Comparison of ENCODE assay signal across 13 cellular contexts in the genomic region with DNA sequence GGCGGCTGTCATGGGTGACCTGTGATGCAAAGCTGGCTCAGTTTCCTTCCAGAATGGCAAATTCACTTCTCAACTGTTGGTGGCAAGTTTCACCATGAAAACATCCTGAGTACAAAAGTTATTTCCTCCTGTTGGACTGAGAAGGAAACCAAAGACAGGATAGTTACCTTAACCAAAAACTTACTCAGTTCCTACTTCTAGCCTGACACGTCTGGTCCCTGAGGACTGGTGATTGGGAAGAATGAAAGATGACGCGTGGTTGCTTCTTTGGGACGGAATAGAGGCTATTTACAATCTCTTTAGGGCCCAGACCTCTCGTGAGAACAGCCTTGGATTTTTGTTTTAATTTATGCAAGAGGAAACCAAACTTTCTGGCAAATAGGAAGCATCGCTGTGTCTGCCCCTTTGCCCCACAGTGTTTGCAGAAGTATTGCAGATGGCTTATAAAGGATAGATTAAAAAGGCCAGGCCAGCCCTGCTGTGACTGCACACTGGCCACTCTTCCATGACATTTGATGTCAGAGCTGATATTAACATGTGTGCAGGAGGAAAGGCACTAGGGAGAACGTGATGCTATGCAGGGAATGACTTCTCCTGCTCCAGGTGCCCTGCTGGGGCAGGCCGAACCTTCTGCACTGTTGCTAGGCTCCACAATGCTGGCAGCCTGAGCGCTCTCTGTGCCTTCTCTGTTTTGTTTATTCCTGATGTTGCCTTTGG. TPM values are rescaled to one million over a fixed set of nuclear protein-coding genes. Genes with fewer than 3 reads are reported as not detected.
DNase-seq lines count a peak whose midpoint lies in the region; ATAC-seq and TF ChIP-seq lines count a peak whose summit lies in the region.
"Had no signal": no experiment of that assay in that cellular context is flagged by ENCODE, and none has a peak within 500 bp of the region (broad histone marks: within the 10 kb centered on the region; RNA-seq: fewer than 3 reads in every experiment).

No MANE protein-coding gene starts in this region.

- TF ChIP-seq POLR2A in uterus (IDR thresholded peaks at IDR 0.05), result no peak

- H3K4me3 ChIP-seq in lower lobe of right lung, result no peak overlapping the region
- H3K4me3 ChIP-seq in uterus, result no peak overlapping the region
- H3K4me3 ChIP-seq: SJSA1 had no signal

- H3K27ac Mint-ChIP-seq in CD14-positive monocyte, result peak overlapping the region; percentile 28 to 78 (median 57)
- H3K27ac Mint-ChIP-seq in HFFc6, result peak overlapping the region; percentile 19; the same call in 1 of the 2 replicates
- peak overlapping the region; percentile 8 for H3K27ac Mint-ChIP-seq in activated CD8-positive, alpha-beta T cell treated with anti-CD3 and anti-CD28 coated beads, Interleukin-2, amount 10 ng/mL, durations not matched to agents 7 days and 5 days

- H3K27me3 Mint-ChIP-seq in CD14-positive monocyte (ENCODE audit: low read depth in 3 of 3) (no peaks in the 10 kb centered on the region), HFFc6 (ENCODE audit: insufficient read depth) (no peaks in the 10 kb centered on the region)
- no peaks in the 10 kb centered on the region for H3K27me3 Mint-ChIP-seq in activated CD8-positive, alpha-beta T cell treated with anti-CD3 and anti-CD28 coated beads, Interleukin-2, amount 10 ng/mL, durations not matched to agents 7 days and 5 days (ENCODE audit: low read depth)

- POLR2A ChIA-PET in activated CD8-positive, alpha-beta T cell treated with anti-CD3 and anti-CD28 coated beads, Interleukin-2, amount 10 ng/mL, durations not matched to agents 7 days and 5 days (lab: Charles Lee), result interaction anchor here (4.1 kb wide), 1 partner anchor 8 kb away, joined by 14 read pairs; the partner anchor contains the start of genes NCAPD3 and VPS26B

- no peak overlapping the region for H3K4me3 Mint-ChIP-seq in CD14-positive monocyte
- H3K4me3 Mint-ChIP-seq in HFFc6, result no peak overlapping the region
- H3K4me3 Mint-ChIP-seq in activated CD8-positive, alpha-beta T cell treated with anti-CD3 and anti-CD28 coated beads, Interleukin-2, amount 10 ng/mL, durations not matched to agents 7 days and 5 days, result no peak overlapping the region

- peaks cover 45% of the 10 kb centered on the region for H3K4me1 Mint-ChIP-seq in CD14-positive monocyte
- peaks cover 50% of the 10 kb centered on the region for H3K4me1 Mint-ChIP-seq in HFFc6 (ENCODE audit: low read depth)
- H3K4me1 Mint-ChIP-seq in activated CD8-positive, alpha-beta T cell treated with anti-CD3 and anti-CD28 coated beads, Interleukin-2, amount 10 ng/mL, durations not matched to agents 7 days and 5 days (ENCODE audit: low read depth), result peaks cover 60% of the 10 kb centered on the region

- peaks cover 31% of the 10 kb centered on the region for H3K36me3 ChIP-seq in lower lobe of right lung
- no peaks in the 10 kb centered on the region for H3K36me3 ChIP-seq in uterus
- H3K36me3 ChIP-seq: SJSA1 had no signal

- no peak for ATAC-seq in activated CD8-positive, alpha-beta T cell treated with anti-CD3 and anti-CD28 coated beads, Interleukin-2, amount 10 ng/mL, durations not matched to agents 7 days and 5 days
- ATAC-seq in lower lobe of right lung (peak; percentile 42 to 54), HG03521 (IDR thresholded peaks at IDR 0.05; ENCODE audit: unreplicated experiment) (no peak)

- TF ChIP-seq CTCF in CD14-positive monocyte (IDR thresholded peaks at IDR 0.05) (no peak), HFFc6 (IDR thresholded peaks at IDR 0.05) (no peak), lower lobe of right lung (IDR thresholded peaks at IDR 0.05) (no peak), uterus (IDR thresholded peaks at IDR 0.05) (no peak)

- H3K27me3 ChIP-seq in lower lobe of right lung (ENCODE audit: low read depth), result no peaks in the 10 kb centered on the region
- H3K27me3 ChIP-seq in uterus, result no peaks in the 10 kb centered on the region
- H3K27me3 ChIP-seq: SJSA1 had no signal

- no peaks in the 10 kb centered on the region for H3K9me3 ChIP-seq in lower lobe of right lung
- no peaks in the 10 kb centered on the region for H3K9me3 ChIP-seq in uterus
- H3K9me3 ChIP-seq: SJSA1 had no signal

- no peak for DNase-seq in CD14-positive monocyte (ENCODE audit: low spot score)
- DNase-seq in HFFc6, result no peak
- no peak for DNase-seq in activated CD8-positive, alpha-beta T cell treated with anti-CD3 and anti-CD28 coated beads, Interleukin-2, amount 10 ng/mL, durations not matched to agents 7 days and 5 days
- DNase-seq in lower lobe of right lung, result no peak
- no peak for DNase-seq in uterus
- DNase-seq in NCI-H774 (lab: John Stamatoyannopoulos, UW), result no peak
- DNase-seq in Ammon's horn (ENCODE audit: low spot score), result no peak
- DNase-seq: caudate nucleus; NK-92 treated with Interleukin-12 subunit alpha and Interleukin-12 subunit beta, amount 100 ng/mL, for 24 hours; substantia nigra had no signal

- peaks cover 48% of the 10 kb centered on the region for H3K4me1 ChIP-seq in lower lobe of right lung
- H3K4me1 ChIP-seq in uterus, result no peaks in the 10 kb centered on the region
- H3K4me1 ChIP-seq: SJSA1 had no signal

- H3K9me3 Mint-ChIP-seq in CD14-positive monocyte (no peaks in the 10 kb centered on the region), HFFc6 (no peaks in the 10 kb centered on the region)
- H3K9me3 Mint-ChIP-seq in activated CD8-positive, alpha-beta T cell treated with anti-CD3 and anti-CD28 coated beads, Interleukin-2, amount 10 ng/mL, durations not matched to agents 7 days and 5 days (ENCODE audit: insufficient read depth), result no peaks in the 10 kb centered on the region

- intact Hi-C loops in CD14-positive monocyte (cut with micrococcal nuclease) (no loop called here), lower lobe of right lung (cut with DNase I) (no loop called here), uterus (cut with DNase I; ENCODE audit: low total_unique reads) (no loop called here)

- CTCF ChIA-PET in activated CD8-positive, alpha-beta T cell treated with anti-CD3 and anti-CD28 coated beads, Interleukin-2, amount 10 ng/mL, durations not matched to agents 7 days and 5 days (lab: Charles Lee), result interaction anchor here (4.5 kb wide), 1 partner anchor 12 kb away, joined by 18 read pairs; no protein-coding TSS in a partner anchor

- H3K36me3 Mint-ChIP-seq in CD14-positive monocyte, result peaks cover 51 to 62% of the 10 kb centered on the region in 2 donors
- peaks cover 14% of the 10 kb centered on the region for H3K36me3 Mint-ChIP-seq in HFFc6 (ENCODE audit: low read depth)
- peaks cover 47% of the 10 kb centered on the region for H3K36me3 Mint-ChIP-seq in activated CD8-positive, alpha-beta T cell treated with anti-CD3 and anti-CD28 coated beads, Interleukin-2, amount 10 ng/mL, durations not matched to agents 7 days and 5 days (ENCODE audit: low read depth)

- H3K27ac ChIP-seq in lower lobe of right lung (no peak overlapping the region), uterus (no peak overlapping the region)
- H3K27ac ChIP-seq: SJSA1 had no signal

RNA-seq across cellular contexts. Expression of gene VPS26B, which starts 7.6 kb away (rescaled TPM):
- polyA plus RNA-seq in CD14-positive monocyte, result 10 to 100 TPM; 30.4 to 34.3 TPM
- total RNA-seq in HFFc6 (2021; fragmentation: NEBNext Ultra II Directional; extraction: Animal tissue kit (Norgen Biotek cat#: 25700)), result 10 to 100 TPM; 36.5 to 45.0 (median 39.1) TPM
- total RNA-seq in activated CD8-positive, alpha-beta T cell treated with anti-CD3 and anti-CD28 coated beads, Interleukin-2, amount 10 ng/mL, durations not matched to agents 7 days and 5 days, result 10 to 100 TPM; 55.1 TPM
- total RNA-seq in lower lobe of right lung, result 42.7 TPM
- 10 to 100 TPM; 10.6 to 46.5 (median 39.8) TPM for total RNA-seq in uterus

RNA-seq across cellular contexts. Expression of gene NCAPD3, which starts 8.3 kb away (rescaled TPM):
- 1 to 10 TPM; 4.0 to 6.0 TPM for polyA plus RNA-seq in CD14-positive monocyte
- 10 to 100 TPM; 19.6 to 31.1 (median 29.4) TPM for total RNA-seq in HFFc6 (2021; fragmentation: NEBNext Ultra II Directional; extraction: Animal tissue kit (Norgen Biotek cat#: 25700))
- 100 to 1,000 TPM; 125 to 136 TPM for total RNA-seq in activated CD8-positive, alpha-beta T cell treated with anti-CD3 and anti-CD28 coated beads, Interleukin-2, amount 10 ng/mL, durations not matched to agents 7 days and 5 days
- total RNA-seq in lower lobe of right lung (17.6 TPM), uterus (10 to 100 TPM in 2 of 4 donors, 1 to 10 TPM in 2; 6.4 to 27.1 (median 9.9) TPM)

RNA-seq across cellular contexts. Expression of gene THYN1, which starts 21.0 kb away (rescaled TPM):
- 10 to 100 TPM; 57.6 to 65.7 TPM for polyA plus RNA-seq in CD14-positive monocyte
- 10 to 100 TPM; 32.7 to 36.8 (median 34.2) TPM for total RNA-seq in HFFc6 (2021; fragmentation: NEBNext Ultra II Directional; extraction: Animal tissue kit (Norgen Biotek cat#: 25700))
- 10 to 100 TPM; 53.7 to 56.1 TPM for total RNA-seq in activated CD8-positive, alpha-beta T cell treated with anti-CD3 and anti-CD28 coated beads, Interleukin-2, amount 10 ng/mL, durations not matched to agents 7 days and 5 days
- 33.7 TPM for total RNA-seq in lower lobe of right lung
- total RNA-seq in uterus, result 100 to 1,000 TPM in 1 of 4 donors, 10 to 100 TPM in 3; 49.8 to 143 (median 53.6) TPM

RNA-seq across cellular contexts. Expression of gene ACAD8, which starts 21.3 kb away (rescaled TPM):
- 10 to 100 TPM; 16.7 to 19.3 TPM for polyA plus RNA-seq in CD14-positive monocyte
- total RNA-seq in HFFc6 (2021; fragmentation: NEBNext Ultra II Directional; extraction: Animal tissue kit (Norgen Biotek cat#: 25700)), result 10 to 100 TPM; 11.8 to 15.7 (median 13.8) TPM
- 10 to 100 TPM; 20.7 to 21.1 TPM for total RNA-seq in activated CD8-positive, alpha-beta T cell treated with anti-CD3 and anti-CD28 coated beads, Interleukin-2, amount 10 ng/mL, durations not matched to agents 7 days and 5 days
- 33.9 TPM for total RNA-seq in lower lobe of right lung
- total RNA-seq in uterus, result 10 to 100 TPM; 16.5 to 26.5 (median 21.5) TPM

RNA-seq across cellular contexts. Expression of gene GLB1L3, which starts 44.1 kb away (rescaled TPM):
- polyA plus RNA-seq in CD14-positive monocyte, result not detected
- not detected for total RNA-seq in HFFc6 (2021; fragmentation: NEBNext Ultra II Directional; extraction: Animal tissue kit (Norgen Biotek cat#: 25700))
- total RNA-seq in activated CD8-positive, alpha-beta T cell treated with anti-CD3 and anti-CD28 coated beads, Interleukin-2, amount 10 ng/mL, durations not matched to agents 7 days and 5 days, result 1 to 10 TPM; 3.8 to 4.0 TPM
- total RNA-seq in lower lobe of right lung, result 0.27 TPM
- total RNA-seq in uterus, result 1 to 10 TPM in 2 of 4 donors, not detected in 2; 1.4 to 7.2 TPM
- total RNA-seq: HT-29, SJSA1 had no signal

Comparison
In these comparisons a context has a peak if more than half of its experiments do, and no peak if none do; other contexts are left out.
1. ATAC-seq: peak in lower lobe of right lung (2 of 2); none in activated CD8-positive, alpha-beta T cell treated with anti-CD3 and anti-CD28 coated beads, Interleukin-2, amount 10 ng/mL, durations not matched to agents 7 days and 5 days (single experiment) and HG03521 (single experiment).
2. Peak in every context shown above with its lines, with median percentiles within 50 percentile points of each other: H3K27ac Mint-ChIP-seq.